16 cellular contexts compared by ENCODE assay signal in genomic region chr5:96795626-96796025, GRCh38. TPM values are rescaled to one million over a fixed set of nuclear protein-coding genes. Genes with fewer than 3 reads are reported as not detected.
A peak's percentile ranks its signal among the peaks of the same experiment; 100 is the strongest.
DNase-seq lines count a peak whose midpoint lies in the region; ATAC-seq and TF ChIP-seq lines count a peak whose summit lies in the region.
"Had no signal": no experiment of that assay in that cellular context is flagged by ENCODE, and none has a peak within 500 bp of the region (broad histone marks: within the 10 kb centered on the region; RNA-seq: fewer than 3 reads in every experiment).

No MANE protein-coding gene starts in this region.

- TF ChIP-seq CTCF in CD4-positive, alpha-beta T cell (IDR thresholded peaks at IDR 0.05), result no peak

- DNase-seq in activated T-cell treated with anti-CD3 and anti-CD28 coated beads, Interleukin-2, amount 50 U/mL, for 72 hours, result no peak
- DNase-seq in activated T-cell treated with anti-CD3 and anti-CD28 coated beads, Interleukin-2, amount 50 U/mL, for 1 hour, result no peak
- no peak for DNase-seq in CD4-positive, alpha-beta T cell
- DNase-seq in activated naive CD8-positive, alpha-beta T cell treated with anti-CD3 and anti-CD28 coated beads for 36 hours, result no peak
- no peak for DNase-seq in natural killer cell treated with Interleukin-12 subunit alpha and Interleukin-12 subunit beta and Interleukin-15 and Interleukin-18, amount 100 ng/mL, for 72 hours (ENCODE audit: low spot score)
- no peak for DNase-seq in iPS-NIHi7 (ENCODE audit: extremely low spot score)
- DNase-seq: DMS79, HFFc6, NCI-H1048, NCI-H146, NCI-H2227 treated with DMSO at 0.1 percent for 48 hours, NCI-H524 had no signal

- H3K27me3 ChIP-seq in CD4-positive, alpha-beta T cell (ENCODE audit: control insufficient read depth, insufficient read depth, low read length), result no peaks in the 10 kb centered on the region

- POLR2A ChIA-PET in CD4-positive, alpha-beta T cell (lab: Charles Lee), result interaction anchor here (0.8 kb wide), 1 partner anchor 12 kb away, joined by 4 read pairs; the partner anchor contains the start of gene ERAP1

- peak overlapping the region; percentile 68 for H3K27ac Mint-ChIP-seq in activated T-cell treated with anti-CD3 and anti-CD28 coated beads, Interleukin-2, amount 50 U/mL, for 72 hours
- H3K27ac Mint-ChIP-seq in CD4-positive, alpha-beta T cell, result peak overlapping the region; percentile 34
- peak overlapping the region; percentile 0 for H3K27ac Mint-ChIP-seq in activated naive CD8-positive, alpha-beta T cell treated with anti-CD3 and anti-CD28 coated beads for 36 hours
- peak overlapping the region; percentile 32 to 74 for H3K27ac Mint-ChIP-seq in natural killer cell treated with Interleukin-12 subunit alpha and Interleukin-12 subunit beta and Interleukin-15 and Interleukin-18, amount 100 ng/mL, for 72 hours
- H3K27ac Mint-ChIP-seq: HFFc6 had no signal

- H3K27me3 Mint-ChIP-seq in activated T-cell treated with anti-CD3 and anti-CD28 coated beads, Interleukin-2, amount 50 U/mL, for 72 hours (ENCODE audit: low read depth), result no peaks in the 10 kb centered on the region
- H3K27me3 Mint-ChIP-seq in CD4-positive, alpha-beta T cell, result no peaks in the 10 kb centered on the region
- H3K27me3 Mint-ChIP-seq in activated naive CD8-positive, alpha-beta T cell treated with anti-CD3 and anti-CD28 coated beads for 36 hours, result no peaks in the 10 kb centered on the region
- no peaks in the 10 kb centered on the region for H3K27me3 Mint-ChIP-seq in natural killer cell treated with Interleukin-12 subunit alpha and Interleukin-12 subunit beta and Interleukin-15 and Interleukin-18, amount 100 ng/mL, for 72 hours

- H3K9me3 ChIP-seq in CD4-positive, alpha-beta T cell (ENCODE audit: control insufficient read depth, low read length), result no peaks in the 10 kb centered on the region
- H3K9me3 ChIP-seq: A549 had no signal

- peaks cover 33 to 67% of the 10 kb centered on the region in 2 donors for H3K36me3 Mint-ChIP-seq in activated T-cell treated with anti-CD3 and anti-CD28 coated beads, Interleukin-2, amount 50 U/mL, for 72 hours (ENCODE audit: insufficient read depth in 2 of 2)
- H3K36me3 Mint-ChIP-seq in CD4-positive, alpha-beta T cell (ENCODE audit: low read depth), result peaks cover 93% of the 10 kb centered on the region
- peaks cover 45% of the 10 kb centered on the region for H3K36me3 Mint-ChIP-seq in activated naive CD8-positive, alpha-beta T cell treated with anti-CD3 and anti-CD28 coated beads for 36 hours
- peaks cover 60% of the 10 kb centered on the region for H3K36me3 Mint-ChIP-seq in natural killer cell treated with Interleukin-12 subunit alpha and Interleukin-12 subunit beta and Interleukin-15 and Interleukin-18, amount 100 ng/mL, for 72 hours

- CTCF ChIA-PET in CD4-positive, alpha-beta T cell (lab: Charles Lee), result no interaction called here

- peaks cover 33% of the 10 kb centered on the region for H3K4me1 Mint-ChIP-seq in activated T-cell treated with anti-CD3 and anti-CD28 coated beads, Interleukin-2, amount 50 U/mL, for 72 hours (ENCODE audit: low read depth)
- H3K4me1 Mint-ChIP-seq in CD4-positive, alpha-beta T cell (ENCODE audit: low read depth), result peaks cover 48% of the 10 kb centered on the region
- peaks cover 30% of the 10 kb centered on the region for H3K4me1 Mint-ChIP-seq in activated naive CD8-positive, alpha-beta T cell treated with anti-CD3 and anti-CD28 coated beads for 36 hours
- H3K4me1 Mint-ChIP-seq in natural killer cell treated with Interleukin-12 subunit alpha and Interleukin-12 subunit beta and Interleukin-15 and Interleukin-18, amount 100 ng/mL, for 72 hours (ENCODE audit: low read depth in 2 of 2), result peaks cover 44 to 50% of the 10 kb centered on the region in 2 donors

- intact Hi-C loops in CD4-positive, alpha-beta T cell (cut with DNase I, micrococcal nuclease), result no loop called here

- H3K9me3 Mint-ChIP-seq in activated T-cell treated with anti-CD3 and anti-CD28 coated beads, Interleukin-2, amount 50 U/mL, for 72 hours, result no peaks in the 10 kb centered on the region
- no peaks in the 10 kb centered on the region for H3K9me3 Mint-ChIP-seq in CD4-positive, alpha-beta T cell
- no peaks in the 10 kb centered on the region for H3K9me3 Mint-ChIP-seq in activated naive CD8-positive, alpha-beta T cell treated with anti-CD3 and anti-CD28 coated beads for 36 hours
- no peaks in the 10 kb centered on the region for H3K9me3 Mint-ChIP-seq in natural killer cell treated with Interleukin-12 subunit alpha and Interleukin-12 subunit beta and Interleukin-15 and Interleukin-18, amount 100 ng/mL, for 72 hours
- H3K9me3 Mint-ChIP-seq: HFFc6 had no signal

- ATAC-seq in activated T-cell treated with anti-CD3 and anti-CD28 coated beads, Interleukin-2, amount 50 U/mL, for 72 hours (replicated peaks in 1 of 2), result no peak
- ATAC-seq in CD4-positive, alpha-beta T cell (ENCODE audit: poor library complexity), result no peak
- ATAC-seq in natural killer cell treated with Interleukin-12 subunit alpha and Interleukin-12 subunit beta and Interleukin-15 and Interleukin-18, amount 100 ng/mL, for 72 hours, result no peak
- no peak for ATAC-seq in GM18868 (IDR thresholded peaks at IDR 0.05; ENCODE audit: unreplicated experiment)
- ATAC-seq: A549 had no signal

- H3K27ac ChIP-seq in CD4-positive, alpha-beta T cell (ENCODE audit: low read depth, low read length), result no peak overlapping the region
- H3K27ac ChIP-seq: A549, KMS-11 had no signal

- H3K4me3 Mint-ChIP-seq in activated T-cell treated with anti-CD3 and anti-CD28 coated beads, Interleukin-2, amount 50 U/mL, for 72 hours, result peak overlapping the region in 1 of 2 donors; percentile 44
- no peak overlapping the region for H3K4me3 Mint-ChIP-seq in CD4-positive, alpha-beta T cell
- no peak overlapping the region for H3K4me3 Mint-ChIP-seq in activated naive CD8-positive, alpha-beta T cell treated with anti-CD3 and anti-CD28 coated beads for 36 hours
- peak overlapping the region; percentile 58 for H3K4me3 Mint-ChIP-seq in natural killer cell treated with Interleukin-12 subunit alpha and Interleukin-12 subunit beta and Interleukin-15 and Interleukin-18, amount 100 ng/mL, for 72 hours
- H3K4me3 Mint-ChIP-seq: CD14-positive monocyte, HFFc6 had no signal

RNA-seq across cellular contexts. Expression of gene ERAP1, which starts 12.1 kb away (rescaled TPM):
- total RNA-seq in activated T-cell treated with anti-CD3 and anti-CD28 coated beads, Interleukin-2, amount 50 U/mL, for 72 hours, result 100 to 1,000 TPM in 1 of 2 donors, 10 to 100 TPM in 1; 91.3 to 105 TPM
- 10 to 100 TPM; 45.0 to 47.4 TPM for total RNA-seq in CD4-positive, alpha-beta T cell
- total RNA-seq in activated naive CD8-positive, alpha-beta T cell treated with anti-CD3 and anti-CD28 coated beads for 36 hours, result 100 to 1,000 TPM in 1 of 2 experiments, 10 to 100 TPM in 1; 92.1 to 101 TPM
- total RNA-seq in natural killer cell treated with Interleukin-12 subunit alpha and Interleukin-12 subunit beta and Interleukin-15 and Interleukin-18, amount 100 ng/mL, for 72 hours, result 100 to 1,000 TPM; 113 to 138 TPM

Comparison
In these comparisons a context has a peak if more than half of its experiments do, and no peak if none do; other contexts are left out.
1. H3K27ac Mint-ChIP-seq: peak in every context shown above with its lines; median percentile 68 in activated T-cell treated with anti-CD3 and anti-CD28 coated beads, Interleukin-2, amount 50 U/mL, for 72 hours; 53 in natural killer cell treated with Interleukin-12 subunit alpha and Interleukin-12 subunit beta and Interleukin-15 and Interleukin-18, amount 100 ng/mL, for 72 hours; 34 in CD4-positive, alpha-beta T cell; 0 in activated naive CD8-positive, alpha-beta T cell treated with anti-CD3 and anti-CD28 coated beads for 36 hours.